Comparison of ENCODE assay signal across 17 cellular contexts in genomic region chr5:55913396-55914140, GRCh38.
DNase-seq lines count a peak whose midpoint lies in the region; ATAC-seq and TF ChIP-seq lines count a peak whose summit lies in the region.
"Had no signal": no experiment of that assay in that cellular context is flagged by ENCODE, and none has a peak within 500 bp of the region (broad histone marks: within the 10 kb centered on the region; RNA-seq: fewer than 3 reads in every experiment).

No MANE protein-coding gene starts in this region.

- WGBS in right cardiac atrium: 96% methylated on average over 9 of the region's 9 CpGs
- WGBS in gastroesophageal sphincter (ENCODE audit: low coverage in 1 of 2), 2 donors: 94 to 97% methylated on average over 4 to 6 of the region's 9 CpGs

- H3K27ac Mint-ChIP-seq in T-cell: no peak overlapping the region
- H3K27ac Mint-ChIP-seq: activated CD4-positive, alpha-beta T cell treated with anti-CD3 and anti-CD28 coated beads, Interleukin-2, amount 10 ng/mL, durations not matched to agents 24 days and 14 days had no signal

- H3K9me3 ChIP-seq in right atrium auricular region: no peaks in the 10 kb centered on the region
- no peaks in the 10 kb centered on the region for H3K9me3 ChIP-seq in right cardiac atrium (ENCODE audit: control insufficient read depth, low read length)
- H3K9me3 ChIP-seq in gastroesophageal sphincter: no peaks in the 10 kb centered on the region

- H3K27me3 ChIP-seq in right atrium auricular region (no peaks in the 10 kb centered on the region), right cardiac atrium (ENCODE audit: control insufficient read depth, insufficient read depth) (no peaks in the 10 kb centered on the region), gastroesophageal sphincter (no peaks in the 10 kb centered on the region)
- H3K27me3 ChIP-seq: cardiac muscle cell had no signal

- H3K36me3 ChIP-seq in right atrium auricular region: no peaks in the 10 kb centered on the region
- H3K36me3 ChIP-seq in gastroesophageal sphincter: no peaks in the 10 kb centered on the region
- H3K36me3 ChIP-seq: cardiac muscle cell had no signal

- intact Hi-C loops in right cardiac atrium (cut with DNase I): no loop called here

- TF ChIP-seq POLR2A in gastroesophageal sphincter (IDR thresholded peaks at IDR 0.05): no peak

- CTCF ChIA-PET in T-cell (lab: Charles Lee): interaction anchor here (0.6 to 1.2 kb wide), 3 partner anchors 15 to 1411 kb away, joined by 3 to 4 read pairs (median 3); no protein-coding TSS in a partner anchor

- TF ChIP-seq CTCF in right atrium auricular region (IDR thresholded peaks at IDR 0.05): no peak
- no peak for TF ChIP-seq CTCF in gastroesophageal sphincter (IDR thresholded peaks at IDR 0.05)

- H3K27ac ChIP-seq in right atrium auricular region (no peak overlapping the region), right cardiac atrium (ENCODE audit: low read length) (no peak overlapping the region), gastroesophageal sphincter (no peak overlapping the region)
- H3K27ac ChIP-seq: 22Rv1, cardiac muscle cell, KMS-11, parathyroid adenoma had no signal

- ATAC-seq in right cardiac atrium: no peak
- ATAC-seq in HG02840 (IDR thresholded peaks at IDR 0.05; ENCODE audit: low FRiP score, unreplicated experiment): peak; percentile 37
- ATAC-seq in HG03520 (IDR thresholded peaks at IDR 0.05; ENCODE audit: unreplicated experiment): peak; percentile 17
- no peak for ATAC-seq in gastroesophageal sphincter
- ATAC-seq in T-cell (replicated peaks in 1 of 4): no peak

- no peaks in the 10 kb centered on the region for H3K36me3 Mint-ChIP-seq in T-cell

- POLR2A ChIA-PET in T-cell (lab: Charles Lee): no interaction called here

- TF ChIP-seq EP300 in gastroesophageal sphincter (IDR thresholded peaks at IDR 0.05): no peak

- H3K4me1 ChIP-seq in right atrium auricular region: no peaks in the 10 kb centered on the region
- H3K4me1 ChIP-seq in right cardiac atrium (ENCODE audit: control insufficient read depth, insufficient read depth, low read length): no peaks in the 10 kb centered on the region
- H3K4me1 ChIP-seq in gastroesophageal sphincter: no peaks in the 10 kb centered on the region
- H3K4me1 ChIP-seq: parathyroid adenoma had no signal

- no peak overlapping the region for H3K4me3 ChIP-seq in right atrium auricular region
- no peak overlapping the region for H3K4me3 ChIP-seq in right cardiac atrium (ENCODE audit: low read length)
- H3K4me3 ChIP-seq in gastroesophageal sphincter: no peak overlapping the region
- H3K4me3 ChIP-seq: cardiac muscle cell had no signal

- H3K4me1 Mint-ChIP-seq in T-cell: no peaks in the 10 kb centered on the region

- DNase-seq in right atrium auricular region (ENCODE audit: low spot score) (peak; percentile 32), right cardiac atrium (no peak), NCI-H2029 treated with DMSO at 0.1 percent for 48 hours (lab: John Stamatoyannopoulos, UW) (no peak), T-cell (no peak), NCI-H1436 (lab: John Stamatoyannopoulos, UW) (no peak)
- DNase-seq: activated CD4-positive, alpha-beta T cell treated with anti-CD3 and anti-CD28 coated beads, Interleukin-2, amount 10 ng/mL, durations not matched to agents 24 days and 14 days; activated effector memory CD4-positive, alpha-beta T cell treated with anti-CD3 and anti-CD28 coated beads, Interleukin-2, amount 50 U/mL, for 16 hours; HCEC 1CT; mesendoderm; stimulated activated CD4-positive, alpha-beta T cell treated with anti-CD3 and anti-CD28 coated beads, Interleukin-2, amount 100 ng/mL, for 48 hours had no signal

- no peaks in the 10 kb centered on the region for H3K9me3 Mint-ChIP-seq in T-cell

- peaks cover 0 to 1% of the 10 kb centered on the region in 2 donors for H3K27me3 Mint-ChIP-seq in T-cell
- H3K27me3 Mint-ChIP-seq: activated CD4-positive, alpha-beta T cell treated with anti-CD3 and anti-CD28 coated beads, Interleukin-2, amount 10 ng/mL, durations not matched to agents 24 days and 14 days had no signal

- no peak overlapping the region for H3K4me3 Mint-ChIP-seq in T-cell
- H3K4me3 Mint-ChIP-seq: activated CD4-positive, alpha-beta T cell treated with anti-CD3 and anti-CD28 coated beads, Interleukin-2, amount 10 ng/mL, durations not matched to agents 24 days and 14 days had no signal

Comparison
In these comparisons a context has a peak if more than half of its experiments do, and no peak if none do; other contexts are left out.
1. ATAC-seq: peak in HG02840 (single experiment) and HG03520 (single experiment); none in right cardiac atrium (0 of 2), gastroesophageal sphincter (single experiment) and T-cell (0 of 4).